ENCODE assay signal across 20 cellular contexts in the genomic region with DNA sequence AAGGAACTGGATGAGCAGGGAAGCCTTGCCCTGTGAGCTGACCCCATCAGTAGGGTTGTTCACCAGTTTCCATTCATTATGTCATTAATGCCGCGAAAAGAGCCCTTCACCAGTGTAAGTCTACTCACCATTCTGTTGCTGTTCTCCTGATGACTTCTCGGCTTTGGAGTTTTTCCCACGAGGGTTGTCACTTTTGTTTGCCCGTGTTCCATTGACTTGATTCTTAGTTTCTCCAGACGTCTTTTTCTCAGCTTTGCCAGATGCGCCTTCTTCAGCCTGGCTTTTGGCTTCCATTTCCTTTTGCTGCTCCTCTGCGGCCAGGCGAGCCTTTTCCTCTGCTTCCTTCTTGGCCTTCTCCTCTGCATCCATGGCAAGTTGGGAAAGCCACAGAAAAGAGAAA.
"Had no signal": no experiment of that assay in that cellular context is flagged by ENCODE, and none has a peak within 500 bp of the region (broad histone marks: within the 10 kb centered on the region; RNA-seq: fewer than 3 reads in every experiment).

No MANE protein-coding gene starts in this region.

- H3K27me3 ChIP-seq: breast epithelium, esophagus muscularis mucosa, heart right ventricle, tibial nerve, vagina had no signal

- H3K27ac ChIP-seq: breast epithelium, esophagus muscularis mucosa, heart right ventricle, tibial nerve, vagina had no signal

- DNase-seq: activated B cell treated with CpG ODN at 0.5 μM for 24 hours; activated CD4-positive, alpha-beta T cell treated with anti-CD3 and anti-CD28 coated beads for 4 hours; activated CD8-positive, alpha-beta T cell treated with anti-CD3 and anti-CD28 coated beads for 36 hours; activated naive CD4-positive, alpha-beta T cell; activated naive CD8-positive, alpha-beta T cell treated with anti-CD3 and anti-CD28 coated beads, Interleukin-2, amount 10 ng/mL, durations not matched to agents 7 days and 5 days; activated T-cell treated with anti-CD3 and anti-CD28 coated beads, Interleukin-2, amount 50 U/mL, for 1 hour; effector CD8-positive, alpha-beta T cell; heart right ventricle; left ventricle myocardium superior; mucosa of descending colon; naive B cell; stimulated activated CD4-positive, alpha-beta T cell treated with anti-CD3 and anti-CD28 coated beads, Interleukin-1b, Interleukin-23, amount 100 ng/mL, for 48 hours; stimulated activated CD8-positive, alpha-beta memory T cell treated with anti-CD3 and anti-CD28 coated beads, Interleukin-4, amount 100 ng/mL, for 48 hours; stimulated activated naive CD8-positive, alpha-beta T cell treated with anti-CD3 and anti-CD28 coated beads, Interleukin-15, Interleukin-2, amounts not matched to agents 100 U/mL and 50 U/mL, for 24 hours; substantia nigra had no signal

- H3K4me3 ChIP-seq: breast epithelium, esophagus muscularis mucosa, heart right ventricle, mucosa of descending colon, tibial nerve, vagina had no signal

- ATAC-seq: activated CD8-positive, alpha-beta T cell treated with anti-CD3 and anti-CD28 coated beads for 36 hours; activated T-helper 17 cell treated with anti-CD3 and anti-CD28 coated beads, Interleukin-2, amount 50 U/mL, for 72 hours; heart right ventricle; left ventricle myocardium superior; mucosa of descending colon; stimulated activated naive CD8-positive, alpha-beta T cell treated with anti-CD3 and anti-CD28 coated beads, Interleukin-15, Interleukin-2, amounts not matched to agents 100 U/mL and 50 U/mL, for 24 hours had no signal

- H3K9me3 ChIP-seq: breast epithelium, esophagus muscularis mucosa, heart right ventricle, mucosa of descending colon, tibial nerve, vagina had no signal

- H3K36me3 ChIP-seq: breast epithelium, vagina had no signal

- H3K4me1 ChIP-seq: breast epithelium, esophagus muscularis mucosa, tibial nerve, vagina had no signal
